ENCODE assay signal across 9 cellular contexts in the genomic region with DNA sequence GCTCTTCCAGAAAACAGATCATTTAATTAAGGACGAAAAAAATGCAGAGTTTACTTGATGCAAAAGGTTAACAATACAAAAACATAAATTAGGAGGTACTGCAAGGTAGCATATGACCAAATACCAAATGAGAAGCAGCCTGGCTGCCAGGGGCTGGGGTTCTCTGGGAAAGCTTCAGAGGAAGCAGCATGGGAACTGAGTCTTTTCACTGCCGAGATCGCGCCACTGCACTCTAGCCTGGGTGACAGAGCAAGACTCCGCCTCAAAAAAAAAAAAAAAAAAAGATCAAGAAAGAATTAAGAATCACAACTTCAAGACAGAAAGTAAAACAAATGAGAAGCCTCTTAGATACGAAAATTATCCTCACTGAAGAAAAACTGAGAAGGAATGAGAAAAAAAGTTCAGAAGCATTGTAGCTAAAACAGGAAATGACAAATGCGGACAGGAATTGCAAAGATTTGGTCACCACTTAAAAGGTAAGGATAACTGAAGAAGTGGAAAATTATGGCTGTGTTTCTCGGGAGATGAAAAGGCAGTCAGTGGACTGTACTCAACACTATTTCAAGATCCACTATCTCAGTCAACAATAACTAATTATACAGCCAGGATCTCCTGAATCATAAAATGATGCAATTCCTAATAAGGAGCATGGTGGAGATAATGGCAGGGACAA. TPM values are rescaled to one million over a fixed set of nuclear protein-coding genes. Genes with fewer than 3 reads are reported as not detected.
A peak's percentile ranks its signal among the peaks of the same experiment; 100 is the strongest.
DNase-seq lines count a peak whose midpoint lies in the region; ATAC-seq and TF ChIP-seq lines count a peak whose summit lies in the region.
"Had no signal": no experiment of that assay in that cellular context is flagged by ENCODE, and none has a peak within 500 bp of the region (broad histone marks: within the 10 kb centered on the region; RNA-seq: fewer than 3 reads in every experiment).

No MANE protein-coding gene starts in this region.

- peak overlapping the region; percentile 12 for H3K4me3 ChIP-seq in endodermal cell (ENCODE audit: low read length)
- no peak overlapping the region for H3K4me3 ChIP-seq in neural progenitor cell

- H2AFZ ChIP-seq in neural progenitor cell (replicated peaks): no peak overlapping the region

- H3K4me1 ChIP-seq in endodermal cell (ENCODE audit: control insufficient read depth, insufficient read depth, low read length): peaks cover 10% of the 10 kb centered on the region
- peaks cover 13% of the 10 kb centered on the region for H3K4me1 ChIP-seq in neural progenitor cell

- 72 to 90% methylated on average over 3 to 7 of the region's 8 CpGs for WGBS in endodermal cell (ENCODE audit: insufficient coverage in 1 of 2, insufficient read length in 1 of 2), 2 experiments

- H3K79me2 ChIP-seq in neural progenitor cell (ENCODE audit: low read depth): peaks cover 89% of the 10 kb centered on the region

- no peak overlapping the region for H3K27ac ChIP-seq in endodermal cell (ENCODE audit: low read depth, low read length)
- H3K27ac ChIP-seq in neural progenitor cell: no peak overlapping the region
- no peak overlapping the region for H3K27ac ChIP-seq in caudate nucleus (ENCODE audit: low read depth, low read length)
- H3K27ac ChIP-seq: KMS-11 had no signal

- TF ChIP-seq CTCF in endodermal cell (conservative IDR thresholded peaks at IDR 0.05) (no peak), neural progenitor cell (IDR thresholded peaks at IDR 0.05) (no peak)

- H3K9ac ChIP-seq in endodermal cell (ENCODE audit: extremely low read depth, low read length, poor library complexity, severe bottlenecking) (no peak overlapping the region), neural progenitor cell (no peak overlapping the region)
- H3K9ac ChIP-seq: KMS-11 had no signal

- H3K9me3 ChIP-seq in endodermal cell (ENCODE audit: control insufficient read depth, low read length) (no peaks in the 10 kb centered on the region), neural progenitor cell (ENCODE audit: low read depth) (no peaks in the 10 kb centered on the region)

- H3K4me3 Mint-ChIP-seq in endodermal cell (no peak overlapping the region), neural progenitor cell (no peak overlapping the region)

- no peaks in the 10 kb centered on the region for H3K36me3 ChIP-seq in endodermal cell (ENCODE audit: control insufficient read depth, insufficient read depth, low read length)
- no peaks in the 10 kb centered on the region for H3K36me3 ChIP-seq in neural progenitor cell

- DNase-seq in Caki2 (ENCODE audit: low read depth) (peak; percentile 81), LHCN-M2 (ENCODE audit: low read depth) (peak; percentile 14), endodermal cell (peak; percentile 62), neural progenitor cell (ENCODE audit: low spot score) (no peak), NCI-H2029 (lab: John Stamatoyannopoulos, UW) (no peak), caudate nucleus (lab: John Stamatoyannopoulos, UW) (no peak)
- no peak for DNase-seq in stimulated activated naive CD4-positive, alpha-beta T cell treated with Interleukin-2 at 50 U/mL for 16 hours (lab: John Stamatoyannopoulos, UW)

- H3K9me3 Mint-ChIP-seq in endodermal cell (no peaks in the 10 kb centered on the region), neural progenitor cell (peaks cover 2% of the 10 kb centered on the region)

- H3F3A ChIP-seq in neural progenitor cell (ENCODE audit: low read depth): peaks cover 15% of the 10 kb centered on the region

- in situ Hi-C loops in Caki2 (cut with HindIII; ENCODE audit: low pct_unique_long_range_greater_than_20kb, low sequenced_read_pairs): no loop called here

- H3K27me3 ChIP-seq in endodermal cell (ENCODE audit: control insufficient read depth, insufficient read depth, low read length, poor library complexity, severe bottlenecking) (no peaks in the 10 kb centered on the region), neural progenitor cell (peaks cover 2% of the 10 kb centered on the region)

- H3K36me3 Mint-ChIP-seq in endodermal cell (ENCODE audit: low read depth) (peaks cover 3% of the 10 kb centered on the region), neural progenitor cell (peaks cover 27% of the 10 kb centered on the region)

- no peak for ATAC-seq in GM21529 (IDR thresholded peaks at IDR 0.05; ENCODE audit: unreplicated experiment)

- peaks cover 30% of the 10 kb centered on the region for H3K4me1 Mint-ChIP-seq in endodermal cell
- peaks cover 39% of the 10 kb centered on the region for H3K4me1 Mint-ChIP-seq in neural progenitor cell

- no peak overlapping the region for H3K27ac Mint-ChIP-seq in endodermal cell
- peak overlapping the region; percentile 12 for H3K27ac Mint-ChIP-seq in neural progenitor cell

- H3K27me3 Mint-ChIP-seq in endodermal cell (ENCODE audit: insufficient read depth) (no peaks in the 10 kb centered on the region), neural progenitor cell (ENCODE audit: insufficient read depth, low read depth) (peaks cover 2% of the 10 kb centered on the region)

- peaks cover 49% of the 10 kb centered on the region for H4K20me1 ChIP-seq in neural progenitor cell (ENCODE audit: low read depth)

- H3K4me2 ChIP-seq in neural progenitor cell: peak overlapping the region; percentile 11
- H3K4me2 ChIP-seq: KMS-11 had no signal

RNA-seq across cellular contexts. Expression of a gene that starts 4.3 kb away (rescaled TPM):
- 57.1 and 76.8 TPM in 2 replicates for total RNA-seq in Caki2 (2014; rRNA removed; shearing (Covaris generic); ENCODE audit: low replicate concordance)
- total RNA-seq in LHCN-M2 (2014; rRNA removed): 75.1 and 77.4 TPM in 2 replicates
- 35.3 TPM for polyA plus RNA-seq in LHCN-M2 (2012)
- 100 to 1,000 TPM; 103 to 120 TPM for total RNA-seq in endodermal cell
- polyA plus RNA-seq in endodermal cell (2013, experiment 1 of 2): 84.1 TPM
- 94.9 TPM for polyA plus RNA-seq in endodermal cell (2013, experiment 2 of 2)
- total RNA-seq in neural progenitor cell (ENCODE audit: low replicate concordance): 96.9 and 160 TPM in 2 replicates

RNA-seq across cellular contexts. Expression of a gene that starts 4.7 kb away (rescaled TPM):
- total RNA-seq in Caki2 (2014; rRNA removed; shearing (Covaris generic); ENCODE audit: low replicate concordance): 15.1 and 26.9 TPM in 2 replicates
- total RNA-seq in LHCN-M2 (2014; rRNA removed): 6.4 and 7.3 TPM in 2 replicates
- polyA plus RNA-seq in LHCN-M2 (2012): 2.2 TPM
- 10 to 100 TPM; 11.1 to 14.9 TPM for total RNA-seq in endodermal cell
- 11.0 TPM for polyA plus RNA-seq in endodermal cell (2013, experiment 1 of 2)
- 11.3 TPM for polyA plus RNA-seq in endodermal cell (2013, experiment 2 of 2)
- 5.7 and 7.2 TPM in 2 replicates for total RNA-seq in neural progenitor cell (ENCODE audit: low replicate concordance)

Comparison
In these comparisons a context has a peak if more than half of its experiments do, and no peak if none do; other contexts are left out.
1. DNase-seq: peak in Caki2 (single experiment), LHCN-M2 (single experiment) and endodermal cell (single experiment); none in neural progenitor cell (single experiment), stimulated activated naive CD4-positive, alpha-beta T cell treated with Interleukin-2 at 50 U/mL for 16 hours (single experiment), NCI-H2029 (single experiment) and caudate nucleus (0 of 61).